8 cellular contexts compared by ENCODE assay signal in the genomic region with DNA sequence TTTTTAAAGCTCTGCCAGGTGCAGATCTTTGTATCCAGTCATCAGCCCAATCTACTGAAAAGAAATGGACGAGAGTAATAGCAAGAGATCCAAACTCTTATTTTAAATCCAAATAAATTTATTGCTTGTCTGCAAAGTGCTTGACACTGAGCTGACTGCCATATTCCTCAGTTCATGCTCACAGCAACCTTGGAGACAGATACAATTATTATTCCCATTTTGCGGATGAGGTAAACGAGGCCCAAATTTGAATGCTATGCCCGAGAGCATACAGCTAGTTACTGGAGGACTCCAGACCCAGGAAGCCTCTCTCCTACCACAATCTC. TPM values are rescaled to one million over a fixed set of nuclear protein-coding genes. Genes with fewer than 3 reads are reported as not detected.
A peak's percentile ranks its signal among the peaks of the same experiment; 100 is the strongest.
DNase-seq lines count a peak whose midpoint lies in the region; ATAC-seq, FAIRE-seq and TF ChIP-seq lines count a peak whose summit lies in the region.

No MANE protein-coding gene starts in this region.

- no peaks in the 10 kb centered on the region for H3K27me3 ChIP-seq in foreskin keratinocyte

- no peak for TF ChIP-seq CTCF in VCaP (conservative IDR thresholded peaks at IDR 0.05)
- no peak for TF ChIP-seq CTCF in foreskin keratinocyte (conservative IDR thresholded peaks at IDR 0.05)

- no peak for FAIRE-seq in GM12892 (lab: Jason Lieb, UNC)

- TF ChIP-seq POLR2A in GM12892 (IDR thresholded peaks at IDR 0.05; ENCODE audit: low read depth, low read length), result no peak

- peak overlapping the region; percentile 99 for H3K4me3 ChIP-seq in skeletal muscle cell (ENCODE audit: low read depth, low read length)

- ATAC-seq in GM19035 (IDR thresholded peaks at IDR 0.05; ENCODE audit: unreplicated experiment), result peak; percentile 9
- ATAC-seq in foreskin keratinocyte, result no peak

- DNase-seq in foreskin keratinocyte, result peak in 1 of 2 donors; percentile 15
- DNase-seq in skeletal muscle cell (ENCODE audit: low read depth), result no peak
- no peak for DNase-seq in NCI-H2029 treated with DMSO at 0.1 percent for 48 hours (lab: John Stamatoyannopoulos, UW)
- no peak for DNase-seq in GM12892 (ENCODE audit: insufficient read length)
- no peak for DNase-seq in cerebellum (ENCODE audit: low spot score)
- DNase-seq in occipital lobe (lab: John Stamatoyannopoulos, UW), result no peak

- H3K4me1 ChIP-seq in foreskin keratinocyte, result peaks cover 10% of the 10 kb centered on the region

- H3K27ac ChIP-seq in VCaP (peak overlapping the region; percentile 78), foreskin keratinocyte (peak overlapping the region; percentile 47)

RNA-seq across cellular contexts. Expression of a gene that starts 0.6 kb away (rescaled TPM):
- total RNA-seq in foreskin keratinocyte, result 47.3 and 59.3 TPM in 2 replicates
- polyA plus RNA-seq in foreskin keratinocyte, result 65.6 and 74.9 TPM in 2 replicates
- polyA plus RNA-seq in GM12892 (2012; ENCODE audit: missing spikeins), result 72.2 TPM
- 10.4 TPM for total RNA-seq in cerebellum
- 11.1 TPM for total RNA-seq in occipital lobe

RNA-seq across cellular contexts. Expression of a gene that starts 8.0 kb away (rescaled TPM):
- total RNA-seq in foreskin keratinocyte (24.3 and 26.3 TPM in 2 replicates), cerebellum (26.0 TPM), occipital lobe (15.9 TPM)
- 12.4 and 13.1 TPM in 2 replicates for polyA plus RNA-seq in foreskin keratinocyte
- polyA plus RNA-seq in GM12892 (2012; ENCODE audit: missing spikeins), result 10.2 TPM

RNA-seq across cellular contexts. Expression of a gene that starts 27.7 kb away (rescaled TPM):
- 137 and 164 TPM in 2 replicates for total RNA-seq in foreskin keratinocyte
- polyA plus RNA-seq in foreskin keratinocyte, result 154 and 183 TPM in 2 replicates
- polyA plus RNA-seq in GM12892 (2012; ENCODE audit: missing spikeins), result 25.7 TPM
- total RNA-seq in cerebellum, result 9.1 TPM
- 8.4 TPM for total RNA-seq in occipital lobe

Comparison
In these comparisons a context has a peak if more than half of its experiments do, and no peak if none do; other contexts are left out.
1. RNA of a gene that starts 27.7 kb away (total RNA-seq): 137 to 164 TPM in foreskin keratinocyte; 9.1 TPM in cerebellum (single experiment) and 8.4 TPM in occipital lobe (single experiment); every median in the first group is over 10 times any median in the second.